In the genomic region with DNA sequence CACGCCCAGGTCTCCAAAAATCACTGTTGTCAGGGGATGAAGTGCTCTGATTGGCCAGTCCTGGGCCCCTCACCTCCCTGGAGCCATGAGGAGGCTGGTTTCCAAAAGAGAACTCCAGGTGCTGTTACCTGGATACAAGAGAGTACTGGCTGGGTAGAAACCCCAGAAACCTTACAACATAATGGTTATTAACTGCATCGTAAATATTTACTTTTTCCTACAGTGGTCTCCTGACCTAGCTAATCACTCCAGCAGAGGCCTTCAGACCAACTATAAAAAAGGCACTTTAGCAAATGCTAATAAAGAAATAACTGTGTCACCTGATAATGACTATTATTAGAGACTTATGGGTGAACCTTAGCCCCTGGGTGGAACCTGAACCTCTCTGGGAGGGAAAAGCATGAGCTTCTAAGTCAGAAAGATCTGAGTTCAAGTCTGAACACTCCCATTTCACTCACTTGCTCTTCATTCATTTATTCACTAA, we compare ENCODE assay signal across 1 cellular context.
TF ChIP-seq lines count a peak whose summit lies in the region.

No MANE protein-coding gene starts in this region.

TF ChIP-seq in liver, 16 proteins besides CTCF, POLR2A, EP300 and RAD21 (continued from another document):
- TF ChIP-seq TAF1 (conservative IDR thresholded peaks at IDR 0.05), result no peak
